Comparison of ENCODE assay signal across 20 cellular contexts in genomic region chrX:31287861-31288260, GRCh38.
"Had no signal": no experiment of that assay in that cellular context is flagged by ENCODE, and none has a peak within 500 bp of the region (broad histone marks: within the 10 kb centered on the region; RNA-seq: fewer than 3 reads in every experiment).

No MANE protein-coding gene starts in this region.

- H3K36me3 Mint-ChIP-seq: memory B cell; mesothelial cell of epicardium; natural killer cell treated with Interleukin-12 subunit alpha and Interleukin-12 subunit beta and Interleukin-15 and Interleukin-18, amount 100 ng/mL, for 72 hours; neural progenitor cell; stimulated activated memory B cell treated with anti-CD40 and anti-IgM and Interleukin-4, amounts not matched to agents 10 μg/mL and 1 μg/mL and 100 μg/mL, for 72 hours had no signal

- H3K4me3 ChIP-seq: esophagus muscularis mucosa, hepatocyte, left lung, lower lobe of right lung, neural progenitor cell, ovary, right atrium auricular region, tibial artery, upper lobe of left lung, uterus had no signal

- H3K9me3 Mint-ChIP-seq: memory B cell; stimulated activated memory B cell treated with anti-CD40 and anti-IgM and Interleukin-4, amounts not matched to agents 10 μg/mL and 1 μg/mL and 100 μg/mL, for 72 hours; stimulated activated naive CD8-positive, alpha-beta T cell treated with anti-CD3 and anti-CD28 coated beads, Interleukin-15, Interleukin-2, amounts not matched to agents 100 ng/mL and 50 ng/mL, for 24 hours had no signal

- H3K4me1 Mint-ChIP-seq: memory B cell; neural progenitor cell; stimulated activated memory B cell treated with anti-CD40 and anti-IgM and Interleukin-4, amounts not matched to agents 10 μg/mL and 1 μg/mL and 100 μg/mL, for 72 hours had no signal

- H3K27ac Mint-ChIP-seq: memory B cell; mesothelial cell of epicardium; natural killer cell treated with Interleukin-12 subunit alpha and Interleukin-12 subunit beta and Interleukin-15 and Interleukin-18, amount 100 ng/mL, for 72 hours; neural progenitor cell; stimulated activated memory B cell treated with anti-CD40 and anti-IgM and Interleukin-4, amounts not matched to agents 10 μg/mL and 1 μg/mL and 100 μg/mL, for 72 hours; stimulated activated naive CD8-positive, alpha-beta T cell treated with anti-CD3 and anti-CD28 coated beads, Interleukin-15, Interleukin-2, amounts not matched to agents 100 ng/mL and 50 ng/mL, for 24 hours had no signal

- H3K4me3 Mint-ChIP-seq: memory B cell; mesothelial cell of epicardium; natural killer cell treated with Interleukin-12 subunit alpha and Interleukin-12 subunit beta and Interleukin-15 and Interleukin-18, amount 100 ng/mL, for 72 hours; neural progenitor cell; stimulated activated memory B cell treated with anti-CD40 and anti-IgM and Interleukin-4, amounts not matched to agents 10 μg/mL and 1 μg/mL and 100 μg/mL, for 72 hours; stimulated activated naive CD8-positive, alpha-beta T cell treated with anti-CD3 and anti-CD28 coated beads, Interleukin-15, Interleukin-2, amounts not matched to agents 100 ng/mL and 50 ng/mL, for 24 hours had no signal

- H3K27me3 Mint-ChIP-seq: stimulated activated memory B cell treated with anti-CD40 and anti-IgM and Interleukin-4, amounts not matched to agents 10 μg/mL and 1 μg/mL and 100 μg/mL, for 72 hours; stimulated activated naive CD8-positive, alpha-beta T cell treated with anti-CD3 and anti-CD28 coated beads, Interleukin-15, Interleukin-2, amounts not matched to agents 100 ng/mL and 50 ng/mL, for 24 hours had no signal

- DNase-seq: effector memory CD4-positive, alpha-beta T cell; foreskin keratinocyte; head of caudate nucleus; left lung; lower lobe of right lung; nucleus accumbens; ovary; stimulated activated CD4-positive, alpha-beta T cell treated with anti-CD3 and anti-CD28 coated beads, Interleukin-4, amount 100 ng/mL, for 24 hours; tibial artery; upper lobe of left lung; uterus had no signal

- ATAC-seq: foreskin keratinocyte; left lung; lower lobe of right lung; natural killer cell treated with Interleukin-12 subunit alpha and Interleukin-12 subunit beta and Interleukin-15 and Interleukin-18, amount 100 ng/mL, for 72 hours; stimulated activated memory B cell treated with anti-CD40 and anti-IgM and Interleukin-4, amounts not matched to agents 10 μg/mL and 1 μg/mL and 100 μg/mL, for 72 hours had no signal
